ENCODE assay signal across 11 cellular contexts in the genomic region with DNA sequence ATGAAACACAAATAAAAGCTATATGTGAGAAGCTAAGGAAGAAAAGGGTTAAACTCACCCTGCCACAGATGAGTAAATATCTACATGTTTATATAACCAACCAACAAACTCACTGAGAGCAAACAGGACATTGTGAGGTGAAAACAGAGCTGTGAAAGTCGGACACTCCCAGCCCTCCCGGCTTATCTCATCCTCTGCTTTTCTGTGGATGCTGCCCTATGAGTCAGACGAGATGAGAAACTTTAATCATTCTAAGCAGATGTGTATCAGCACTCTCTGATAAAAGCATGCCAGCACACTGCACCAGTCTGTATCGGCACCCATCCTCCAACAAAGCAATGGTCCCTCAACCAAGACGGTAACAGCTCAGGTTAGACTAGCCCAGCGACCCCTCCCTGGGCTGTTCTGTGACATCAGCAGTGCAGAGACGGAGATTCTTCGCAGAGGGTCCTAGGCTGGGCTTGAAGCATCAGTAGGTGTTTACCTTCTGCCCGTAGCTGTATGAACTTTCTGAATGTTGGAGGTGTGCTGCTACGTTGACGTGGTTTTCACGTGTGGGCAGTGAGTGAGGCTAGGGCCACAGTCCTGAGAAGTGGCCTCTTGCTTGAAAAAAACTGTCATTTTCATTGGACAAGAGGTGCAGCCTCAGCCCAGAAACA.
DNase-seq lines count a peak whose midpoint lies in the region; ATAC-seq, FAIRE-seq and TF ChIP-seq lines count a peak whose summit lies in the region.
"Had no signal": no experiment of that assay in that cellular context is flagged by ENCODE, and none has a peak within 500 bp of the region (broad histone marks: within the 10 kb centered on the region; RNA-seq: fewer than 3 reads in every experiment).

No MANE protein-coding gene starts in this region.

- H3K4me1 ChIP-seq in right atrium auricular region (peaks cover 0 to 10% of the 10 kb centered on the region in 2 donors), astrocyte (ENCODE audit: insufficient read depth, low read length) (peaks cover 16% of the 10 kb centered on the region), HepG2 (ENCODE audit: insufficient read depth, low read length) (peaks cover 13% of the 10 kb centered on the region; the same call in 1 of the 2 replicates), aorta (ENCODE audit: control insufficient read depth in 1 of 2, insufficient read depth in 2 of 2, low read length in 2 of 2) (no peaks in the 10 kb centered on the region)

- no peak for TF ChIP-seq RAD21 in HepG2 (CRISPR knock-in tag; IDR thresholded peaks at IDR 0.05)

- H2AFZ ChIP-seq in astrocyte (ENCODE audit: low read depth, low read length) = no peak overlapping the region
- no peak overlapping the region for H2AFZ ChIP-seq in HepG2 (ENCODE audit: low read length)

- TF ChIP-seq POLR2A in HepG2 (IDR thresholded peaks at IDR 0.05; ENCODE audit: insufficient read depth in 1 of 2, low read depth in 2 of 2, low read length in 2 of 2) = no peak

- H4K20me1 ChIP-seq in astrocyte (ENCODE audit: insufficient read depth, low read length) (no peaks in the 10 kb centered on the region), HepG2 (ENCODE audit: insufficient read depth, low read length) (0 out of 2 replicates have a peak, but pooled peaks cover 3% of the 10 kb centered on the region)

- H3K9me3 Mint-ChIP-seq in astrocyte (ENCODE audit: unreplicated experiment) = no peaks in the 10 kb centered on the region

- no peaks in the 10 kb centered on the region for H3K9me3 ChIP-seq in right atrium auricular region
- H3K9me3 ChIP-seq in astrocyte (ENCODE audit: insufficient read depth, low read depth, low read length) = no peaks in the 10 kb centered on the region
- no peaks in the 10 kb centered on the region for H3K9me3 ChIP-seq in HepG2 (ENCODE audit: low read length)
- no peaks in the 10 kb centered on the region for H3K9me3 ChIP-seq in aorta (ENCODE audit: control insufficient read depth, low read length)

- H3K36me3 ChIP-seq in right atrium auricular region = no peaks in the 10 kb centered on the region
- no peaks in the 10 kb centered on the region for H3K36me3 ChIP-seq in astrocyte (ENCODE audit: insufficient read depth, low read length)
- H3K36me3 ChIP-seq in HepG2 (replicated peaks in 1 of 2; ENCODE audit: control insufficient read depth in 1 of 2, insufficient read depth in 2 of 2, low read length in 2 of 2) = no peaks in the 10 kb centered on the region
- no peaks in the 10 kb centered on the region for H3K36me3 ChIP-seq in aorta (ENCODE audit: control insufficient read depth in 1 of 2, insufficient read depth in 2 of 2, low read length in 1 of 2)

- DNase-seq in Right ventricle myocardium inferior (ENCODE audit: missing footprints) = peak; percentile 6
- no peak for DNase-seq in right atrium auricular region (ENCODE audit: low spot score)
- DNase-seq in astrocyte (ENCODE audit: low read depth) = peak; percentile 69
- DNase-seq in HepG2 (ENCODE audit: low spot score) = peak; percentile 22
- peak in 1 of 2 donors; percentile 39 for DNase-seq in aorta
- no peak for DNase-seq in SIG-M5 (lab: John Stamatoyannopoulos, UW)
- DNase-seq in nucleus accumbens (lab: John Stamatoyannopoulos, UW) = no peak
- DNase-seq: C1 segment of cervical spinal cord, left cardiac atrium had no signal

- BruUV-seq in HepG2 (replicated peaks; lab: Mats Ljungman, UMichigan) = no TSS peak

- in situ Hi-C loops in HepG2 (cut with HindIII; ENCODE audit: extremely low pct_ligation_motif_present, low pct_unique_long_range_greater_than_20kb) = no loop called here

- TF ChIP-seq CTCF in right atrium auricular region (IDR thresholded peaks at IDR 0.05) (no peak), astrocyte (IDR thresholded peaks at IDR 0.05; ENCODE audit: insufficient read depth, low read depth, low read length) (no peak), HepG2 (CRISPR knock-in tag; IDR thresholded peaks at IDR 0.05) (no peak)

- peaks cover 8% of the 10 kb centered on the region for H3K27me3 Mint-ChIP-seq in astrocyte (ENCODE audit: low read depth, unreplicated experiment)

- peaks cover 11% of the 10 kb centered on the region for H3K4me1 Mint-ChIP-seq in astrocyte (ENCODE audit: low read depth, unreplicated experiment)

- intact Hi-C loops in Right ventricle myocardium inferior (cut with DNase I) = no loop called here
- intact Hi-C loops in HepG2 (cut with micrococcal nuclease; ENCODE audit: unreplicated experiment) = no loop called here
- intact Hi-C loops in aorta (cut with DNase I) = no loop called here

- H3K9ac ChIP-seq in astrocyte (ENCODE audit: low read length) (peak overlapping the region; percentile 25), HepG2 (ENCODE audit: insufficient read depth, low read depth, low read length) (no peak overlapping the region)
- H3K9ac ChIP-seq: KMS-11 had no signal

- no peak overlapping the region for H3K4me3 ChIP-seq in right atrium auricular region
- no peak overlapping the region for H3K4me3 ChIP-seq in astrocyte (ENCODE audit: insufficient read depth, low read depth, low read length)
- H3K4me3 ChIP-seq in HepG2 (replicated peaks in 1 of 3; ENCODE audit: insufficient read depth in 1 of 3, low read depth in 2 of 3, low read length in 3 of 3) = no peak overlapping the region
- H3K4me3 ChIP-seq in aorta (ENCODE audit: low read length in 2 of 2) = no peak overlapping the region

- FAIRE-seq in astrocyte (lab: Jason Lieb, UNC) = no peak
- no peak for FAIRE-seq in HepG2 (lab: Jason Lieb, UNC)

- H3K79me2 ChIP-seq in astrocyte (ENCODE audit: insufficient read depth, low read length) (no peaks in the 10 kb centered on the region), HepG2 (ENCODE audit: insufficient read depth, low read length) (no peaks in the 10 kb centered on the region)

- TF ChIP-seq EP300 in HepG2 (IDR thresholded peaks at IDR 0.05; ENCODE audit: low read depth in 2 of 2, low read length in 2 of 2) (no peak), HepG2 (CRISPR knock-in tag; IDR thresholded peaks at IDR 0.05; ENCODE audit: borderline replicate concordance) (no peak)

- H3K27ac Mint-ChIP-seq in astrocyte (ENCODE audit: unreplicated experiment) = no peak overlapping the region

- CTCF ChIA-PET in HepG2 (lab: Yijun Ruan, JAX; ENCODE audit: low intra/inter-chr PET ratio, low total read pairs) = no interaction called here

- POLR2A ChIA-PET in HepG2 (lab: Yijun Ruan, JAX) = no interaction called here

- H3K27ac ChIP-seq in right atrium auricular region (no peak overlapping the region), astrocyte (ENCODE audit: low read depth, low read length) (no peak overlapping the region), HepG2 (ENCODE audit: extremely low read length, insufficient read depth, low read length) (no peak overlapping the region), aorta (ENCODE audit: low read depth in 1 of 2, low read length in 2 of 2) (no peak overlapping the region)
- H3K27ac ChIP-seq: KMS-11 had no signal

- WGBS in HepG2 (ENCODE audit: low lambda C conversion rate) = 3% methylated on average over 7 of the region's 12 CpGs
- 27 to 32% methylated on average over 12 of the region's 12 CpGs for WGBS in aorta, 2 donors

- H3K4me2 ChIP-seq in astrocyte (ENCODE audit: low read length) (peak overlapping the region; percentile 54), HepG2 (ENCODE audit: low read depth, low read length) (no peak overlapping the region)
- H3K4me2 ChIP-seq: KMS-11 had no signal

- no peaks in the 10 kb centered on the region for H3K27me3 ChIP-seq in right atrium auricular region
- no peaks in the 10 kb centered on the region for H3K27me3 ChIP-seq in astrocyte (ENCODE audit: insufficient read depth, low read length)
- H3K27me3 ChIP-seq in HepG2 (ENCODE audit: control insufficient read depth in 1 of 2, insufficient read depth in 2 of 2, low read length in 2 of 2) = peaks cover 1 to 30% of the 10 kb centered on the region in 2 experiments; a peak in 4 of 5 replicates
- no peaks in the 10 kb centered on the region for H3K27me3 ChIP-seq in aorta (ENCODE audit: control insufficient read depth in 1 of 2, insufficient read depth in 2 of 2, low read length in 1 of 2)

- H3K36me3 Mint-ChIP-seq in astrocyte (ENCODE audit: low read depth, unreplicated experiment) = no peaks in the 10 kb centered on the region

- ATAC-seq in Right ventricle myocardium inferior (peak; percentile 16), HepG2 (peak; percentile 76), aorta (ENCODE audit: low FRiP score) (peak; percentile 58), HG02870 (IDR thresholded peaks at IDR 0.05; ENCODE audit: unreplicated experiment) (no peak)

- no peak overlapping the region for H3K4me3 Mint-ChIP-seq in astrocyte (ENCODE audit: unreplicated experiment)

TF ChIP-seq in HepG2, 621 proteins besides CTCF, POLR2A, EP300 and RAD21 (continues in another document):
- peak; percentile 70 for TF ChIP-seq FOSL2 (CRISPR knock-in tag; IDR thresholded peaks at IDR 0.05)
- TF ChIP-seq ZNF280B (CRISPR knock-in tag; IDR thresholded peaks at IDR 0.05; ENCODE audit: borderline replicate concordance) = no peak
- no peak for TF ChIP-seq MYNN (CRISPR knock-in tag; IDR thresholded peaks at IDR 0.05; ENCODE audit: low read depth)
- TF ChIP-seq HES4 (CRISPR knock-in tag; IDR thresholded peaks at IDR 0.05; ENCODE audit: borderline replicate concordance) = no peak
- peak; percentile 91 for TF ChIP-seq ZNF652 (CRISPR knock-in tag; IDR thresholded peaks at IDR 0.05; ENCODE audit: borderline replicate concordance, low read depth)
- no peak for TF ChIP-seq ZNF749 (CRISPR knock-in tag; IDR thresholded peaks at IDR 0.05; ENCODE audit: borderline replicate concordance)

Comparison
In these comparisons a context has a peak if more than half of its experiments do, and no peak if none do; other contexts are left out.
1. DNase-seq: peak in Right ventricle myocardium inferior (single experiment), astrocyte (single experiment) and HepG2 (single experiment); none in right atrium auricular region (single experiment), SIG-M5 (single experiment) and nucleus accumbens (0 of 56).